1 cellular context compared by ENCODE assay signal in the genomic region with DNA sequence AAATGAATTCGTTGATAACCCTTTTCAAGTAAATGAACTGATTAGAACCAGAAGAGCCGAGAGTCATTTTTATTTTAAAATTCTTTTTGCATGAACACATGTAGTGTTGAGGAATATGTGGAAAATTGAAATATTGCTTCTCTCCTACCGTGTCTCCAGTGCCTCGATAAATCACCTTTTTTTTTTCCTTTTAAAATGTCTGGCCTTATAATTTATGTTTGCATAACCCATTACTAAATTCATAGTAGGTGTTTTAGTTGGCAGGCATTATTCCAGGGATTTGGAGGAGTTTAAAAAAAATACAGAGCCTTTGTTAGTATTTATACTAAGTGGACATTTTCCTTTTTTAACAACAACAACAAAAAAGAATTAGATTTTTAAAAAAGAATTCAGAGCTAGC.
TF ChIP-seq lines count a peak whose summit lies in the region.

No MANE protein-coding gene starts in this region.

TF ChIP-seq in GM23338, 12 proteins besides CTCF, POLR2A, EP300 and RAD21 (continued from another document):
- no peak for TF ChIP-seq ZNF462 (CRISPR knock-in tag; IDR thresholded peaks at IDR 0.05)
- TF ChIP-seq CREB1 (CRISPR knock-in tag; IDR thresholded peaks at IDR 0.05; ENCODE audit: low read depth) = no peak
- TF ChIP-seq POLR2AphosphoS5 (IDR thresholded peaks at IDR 0.05; ENCODE audit: low read depth) = no peak
- no peak for TF ChIP-seq EZH2 (IDR thresholded peaks at IDR 0.05; ENCODE audit: low read depth, unreplicated experiment)
- TF ChIP-seq, protein P1, sequence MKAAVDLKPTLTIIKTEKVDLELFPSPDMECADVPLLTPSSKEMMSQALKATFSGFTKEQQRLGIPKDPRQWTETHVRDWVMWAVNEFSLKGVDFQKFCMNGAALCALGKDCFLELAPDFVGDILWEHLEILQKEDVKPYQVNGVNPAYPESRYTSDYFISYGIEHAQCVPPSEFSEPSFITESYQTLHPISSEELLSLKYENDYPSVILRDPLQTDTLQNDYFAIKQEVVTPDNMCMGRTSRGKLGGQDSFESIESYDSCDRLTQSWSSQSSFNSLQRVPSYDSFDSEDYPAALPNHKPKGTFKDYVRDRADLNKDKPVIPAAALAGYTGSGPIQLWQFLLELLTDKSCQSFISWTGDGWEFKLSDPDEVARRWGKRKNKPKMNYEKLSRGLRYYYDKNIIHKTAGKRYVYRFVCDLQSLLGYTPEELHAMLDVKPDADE (IDR thresholded peaks at IDR 0.05) = no peak
- TF ChIP-seq EZH2phosphoT487 (IDR thresholded peaks at IDR 0.05; ENCODE audit: unreplicated experiment) = no peak
- TF ChIP-seq, protein P2, sequence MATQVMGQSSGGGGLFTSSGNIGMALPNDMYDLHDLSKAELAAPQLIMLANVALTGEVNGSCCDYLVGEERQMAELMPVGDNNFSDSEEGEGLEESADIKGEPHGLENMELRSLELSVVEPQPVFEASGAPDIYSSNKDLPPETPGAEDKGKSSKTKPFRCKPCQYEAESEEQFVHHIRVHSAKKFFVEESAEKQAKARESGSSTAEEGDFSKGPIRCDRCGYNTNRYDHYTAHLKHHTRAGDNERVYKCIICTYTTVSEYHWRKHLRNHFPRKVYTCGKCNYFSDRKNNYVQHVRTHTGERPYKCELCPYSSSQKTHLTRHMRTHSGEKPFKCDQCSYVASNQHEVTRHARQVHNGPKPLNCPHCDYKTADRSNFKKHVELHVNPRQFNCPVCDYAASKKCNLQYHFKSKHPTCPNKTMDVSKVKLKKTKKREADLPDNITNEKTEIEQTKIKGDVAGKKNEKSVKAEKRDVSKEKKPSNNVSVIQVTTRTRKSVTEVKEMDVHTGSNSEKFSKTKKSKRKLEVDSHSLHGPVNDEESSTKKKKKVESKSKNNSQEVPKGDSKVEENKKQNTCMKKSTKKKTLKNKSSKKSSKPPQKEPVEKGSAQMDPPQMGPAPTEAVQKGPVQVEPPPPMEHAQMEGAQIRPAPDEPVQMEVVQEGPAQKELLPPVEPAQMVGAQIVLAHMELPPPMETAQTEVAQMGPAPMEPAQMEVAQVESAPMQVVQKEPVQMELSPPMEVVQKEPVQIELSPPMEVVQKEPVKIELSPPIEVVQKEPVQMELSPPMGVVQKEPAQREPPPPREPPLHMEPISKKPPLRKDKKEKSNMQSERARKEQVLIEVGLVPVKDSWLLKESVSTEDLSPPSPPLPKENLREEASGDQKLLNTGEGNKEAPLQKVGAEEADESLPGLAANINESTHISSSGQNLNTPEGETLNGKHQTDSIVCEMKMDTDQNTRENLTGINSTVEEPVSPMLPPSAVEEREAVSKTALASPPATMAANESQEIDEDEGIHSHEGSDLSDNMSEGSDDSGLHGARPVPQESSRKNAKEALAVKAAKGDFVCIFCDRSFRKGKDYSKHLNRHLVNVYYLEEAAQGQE (IDR thresholded peaks at IDR 0.05; ENCODE audit: unreplicated experiment) = no peak
- no peak for TF ChIP-seq STAT1 (IDR thresholded peaks at IDR 0.05; ENCODE audit: unreplicated experiment)
- no peak for TF ChIP-seq JUNB (IDR thresholded peaks at IDR 0.05; ENCODE audit: unreplicated experiment)
